29 cellular contexts compared by ENCODE assay signal in genomic region chr19:2699413-2700142, GRCh38. TPM values are rescaled to one million over a fixed set of nuclear protein-coding genes. Genes with fewer than 3 reads are reported as not detected.
A peak's percentile ranks its signal among the peaks of the same experiment; 100 is the strongest.
DNase-seq lines count a peak whose midpoint lies in the region; ATAC-seq, FAIRE-seq and TF ChIP-seq lines count a peak whose summit lies in the region.
"Had no signal": no experiment of that assay in that cellular context is flagged by ENCODE, and none has a peak within 500 bp of the region (broad histone marks: within the 10 kb centered on the region; RNA-seq: fewer than 3 reads in every experiment).

No MANE protein-coding gene starts in this region.

- H3K9me3 Mint-ChIP-seq in activated B cell treated with CpG ODN at 0.5 μM for 24 hours (no peaks in the 10 kb centered on the region), neural crest cell (no peaks in the 10 kb centered on the region), endothelial cell (ENCODE audit: unreplicated experiment) (no peaks in the 10 kb centered on the region)
- H3K9me3 Mint-ChIP-seq: activated T-cell treated with anti-CD3 and anti-CD28 coated beads, Interleukin-2, amount 50 U/mL, for 72 hours; nephron had no signal

- DNase-seq in GM18507 (ENCODE audit: extremely low spot score, insufficient read length, low read depth) (no peak), activated B cell treated with CpG ODN at 0.5 μM for 24 hours (no peak), neural crest cell (ENCODE audit: low read depth, low spot score) (no peak), NCI-H1436 (lab: John Stamatoyannopoulos, UW) (no peak), endothelial cell (ENCODE audit: low spot score) (no peak), sigmoid colon (no peak), MG63 (no peak)
- DNase-seq: 8988T; activated CD4-positive, alpha-beta T cell treated with anti-CD3 and anti-CD28 coated beads, Interleukin-2, amount 50 U/mL, for 4 hours; activated naive CD4-positive, alpha-beta T cell treated with Interleukin-2 at 50 U/mL for 16 hours; activated T-cell treated with anti-CD3 and anti-CD28 coated beads, Interleukin-2, amount 50 U/mL, for 72 hours; adrenal gland; body of pancreas; cerebellar nuclear complex; DMS153; midbrain; NCI-H1092; NCI-H1930; NCI-H526; RPMI8226; stimulated activated CD4-positive, alpha-beta T cell treated with anti-CD3 and anti-CD28 coated beads, Interleukin-2, amount 100 ng/mL, for 48 hours; T-helper 1 cell; upper lobe of right lung had no signal

- no peaks in the 10 kb centered on the region for H4K20me1 ChIP-seq in BLaER1

- H3K4me1 ChIP-seq in BLaER1 (peaks cover 78% of the 10 kb centered on the region), sigmoid colon (peaks cover 0 to 26% (median 16%) of the 10 kb centered on the region in 4 donors)
- H3K4me1 ChIP-seq: SJSA1 had no signal

- peak overlapping the region; percentile 98 for H3K4me2 ChIP-seq in BLaER1

- FAIRE-seq in GM18507 (lab: Jason Lieb, UNC) = peak; percentile 52
- FAIRE-seq: keratinocyte had no signal

- intact Hi-C loops in activated B cell treated with CpG ODN at 0.5 μM for 24 hours (cut with micrococcal nuclease) (no loop called here), sigmoid colon (cut with DNase I) (loop anchor here (10.0 kb wide), 1 partner anchor 245 kb away; the partner anchor contains the start of gene LMNB2)

- POLR2A ChIA-PET in activated B cell treated with CpG ODN at 0.5 μM for 24 hours (lab: Charles Lee) = interaction anchor here (0.5 to 7.9 kb wide), 13 partner anchors 12 to 1367 kb away, joined by 3 to 176 read pairs (median 4); partner anchors contain the start of genes GADD45B, REXO1 and SGTA

- H3K4me3 Mint-ChIP-seq in activated B cell treated with CpG ODN at 0.5 μM for 24 hours = peak overlapping the region; percentile 77
- peak overlapping the region; percentile 41 for H3K4me3 Mint-ChIP-seq in neural crest cell
- no peak overlapping the region for H3K4me3 Mint-ChIP-seq in endothelial cell (ENCODE audit: unreplicated experiment)

- no peak for ATAC-seq in activated B cell treated with CpG ODN at 0.5 μM for 24 hours (ENCODE audit: low read depth)
- ATAC-seq: activated T-cell treated with anti-CD3 and anti-CD28 coated beads, Interleukin-2, amount 50 U/mL, for 72 hours; body of pancreas; right cardiac atrium; upper lobe of right lung had no signal

- H3K4me1 Mint-ChIP-seq in activated B cell treated with CpG ODN at 0.5 μM for 24 hours (peaks cover 80% of the 10 kb centered on the region), neural crest cell (peaks cover 48% of the 10 kb centered on the region), endothelial cell (ENCODE audit: unreplicated experiment) (peaks cover 35% of the 10 kb centered on the region)
- H3K4me1 Mint-ChIP-seq: nephron had no signal

- no peaks in the 10 kb centered on the region for H3K36me3 ChIP-seq in BLaER1
- H3K36me3 ChIP-seq in sigmoid colon = no peaks in the 10 kb centered on the region
- no peaks in the 10 kb centered on the region for H3K36me3 ChIP-seq in MG63
- H3K36me3 ChIP-seq: adrenal gland, SJSA1, upper lobe of right lung had no signal

- WGBS in sigmoid colon, 2 donors = 71 to 74% methylated on average over 15 of the region's 15 CpGs

- H3K9me3 ChIP-seq in BLaER1 = no peaks in the 10 kb centered on the region
- no peaks in the 10 kb centered on the region for H3K9me3 ChIP-seq in sigmoid colon
- H3K9me3 ChIP-seq in MG63 = no peaks in the 10 kb centered on the region
- H3K9me3 ChIP-seq: adrenal gland, body of pancreas, SJSA1, upper lobe of right lung had no signal

- peak overlapping the region; percentile 81 for H3K9ac ChIP-seq in BLaER1
- H3K9ac ChIP-seq: parathyroid adenoma had no signal

- H3K27me3 Mint-ChIP-seq in activated B cell treated with CpG ODN at 0.5 μM for 24 hours = no peaks in the 10 kb centered on the region
- H3K27me3 Mint-ChIP-seq in neural crest cell (ENCODE audit: low read depth) = peaks cover 38% of the 10 kb centered on the region
- peaks cover 7% of the 10 kb centered on the region for H3K27me3 Mint-ChIP-seq in endothelial cell (ENCODE audit: unreplicated experiment)

- CTCF ChIA-PET in activated B cell treated with CpG ODN at 0.5 μM for 24 hours (lab: Charles Lee) = interaction anchor here (0.7 to 4.3 kb wide), 6 partner anchors 11 to 51 kb away, joined by 3 to 25 read pairs (median 3); no protein-coding TSS in a partner anchor

- H3K27ac ChIP-seq in BLaER1 (peak overlapping the region; percentile 99), sigmoid colon (no peak overlapping the region)
- H3K27ac ChIP-seq: adrenal gland, body of pancreas, parathyroid adenoma, SJSA1, upper lobe of right lung had no signal

- H3K27ac Mint-ChIP-seq in activated B cell treated with CpG ODN at 0.5 μM for 24 hours (peak overlapping the region; percentile 94), neural crest cell (ENCODE audit: unreplicated experiment) (no peak overlapping the region), endothelial cell (ENCODE audit: unreplicated experiment) (no peak overlapping the region)
- H3K27ac Mint-ChIP-seq: activated T-cell treated with anti-CD3 and anti-CD28 coated beads, Interleukin-2, amount 50 U/mL, for 72 hours; nephron had no signal

- H3K36me3 Mint-ChIP-seq in activated B cell treated with CpG ODN at 0.5 μM for 24 hours (ENCODE audit: low read depth) (peaks cover 21% of the 10 kb centered on the region), neural crest cell (ENCODE audit: low read depth) (no peaks in the 10 kb centered on the region), endothelial cell (ENCODE audit: low read depth, unreplicated experiment) (no peaks in the 10 kb centered on the region)

- TF ChIP-seq CTCF in activated B cell treated with CpG ODN at 0.5 μM for 24 hours (IDR thresholded peaks at IDR 0.05) = no peak
- no peak for TF ChIP-seq CTCF in neural crest cell (conservative IDR thresholded peaks at IDR 0.05)
- no peak for TF ChIP-seq CTCF in endothelial cell (IDR thresholded peaks at IDR 0.05; ENCODE audit: unreplicated experiment)
- no peak for TF ChIP-seq CTCF in sigmoid colon (IDR thresholded peaks at IDR 0.05)

- H3K4me3 ChIP-seq in BLaER1 = peak overlapping the region; percentile 78
- H3K4me3 ChIP-seq in sigmoid colon = no peak overlapping the region
- H3K4me3 ChIP-seq in MG63 = no peak overlapping the region
- H3K4me3 ChIP-seq: adrenal gland, body of pancreas, SJSA1, upper lobe of right lung had no signal

- H3K27me3 ChIP-seq in BLaER1 (no peaks in the 10 kb centered on the region), sigmoid colon (no peaks in the 10 kb centered on the region), MG63 (no peaks in the 10 kb centered on the region; the same call in none of the 2 replicates)
- H3K27me3 ChIP-seq: adrenal gland, body of pancreas had no signal

- TF ChIP-seq POLR2A in sigmoid colon (IDR thresholded peaks at IDR 0.05) = no peak

- TF ChIP-seq EP300 in sigmoid colon (IDR thresholded peaks at IDR 0.05) = no peak

RNA-seq across cellular contexts. Expression of gene GNG7, which starts 2.9 kb away (rescaled TPM):
- total RNA-seq in activated B cell treated with CpG ODN at 0.5 μM for 24 hours (34.8 and 35.4 TPM in 2 replicates), neural crest cell (13.9 and 15.1 TPM in 2 replicates), endothelial cell (ENCODE audit: unreplicated experiment) (7.7 TPM), sigmoid colon (1 to 10 TPM; 1.8 to 8.0 (median 3.0) TPM)
- 1 to 10 TPM; 1.2 to 6.8 (median 1.8) TPM for polyA plus RNA-seq in sigmoid colon
- total RNA-seq in MG63 (2014; rRNA removed; shearing (Covaris generic); ENCODE audit: low replicate concordance) = 0.20 TPM in 1 of 2 replicates, not detected in the other

RNA-seq across cellular contexts. Expression of gene DIRAS1, which starts 21.6 kb away (rescaled TPM):
- 6.4 and 7.7 TPM in 2 replicates for total RNA-seq in activated B cell treated with CpG ODN at 0.5 μM for 24 hours
- 19.9 and 24.4 TPM in 2 replicates for total RNA-seq in neural crest cell
- 0.82 TPM for total RNA-seq in endothelial cell (ENCODE audit: unreplicated experiment)
- 1 to 10 TPM in 2 of 4 donors, under 1 TPM in 2; 0.33 to 2.2 (median 1.2) TPM for total RNA-seq in sigmoid colon
- polyA plus RNA-seq in sigmoid colon = 1 to 10 TPM in 2 of 3 donors, under 1 TPM in 1; 0.60 to 1.6 (median 1.6) TPM
- 8.9 and 11.6 TPM in 2 replicates for total RNA-seq in MG63 (2014; rRNA removed; shearing (Covaris generic); ENCODE audit: low replicate concordance)
- total RNA-seq: SJSA1 had no signal

RNA-seq across cellular contexts. Expression of gene SLC39A3, which starts 40.2 kb away (rescaled TPM):
- total RNA-seq in activated B cell treated with CpG ODN at 0.5 μM for 24 hours (33.8 and 34.3 TPM in 2 replicates), neural crest cell (43.0 and 43.1 TPM in 2 replicates), endothelial cell (ENCODE audit: unreplicated experiment) (28.7 TPM), sigmoid colon (10 to 100 TPM; 15.5 to 21.7 (median 17.5) TPM)
- polyA plus RNA-seq in sigmoid colon = 10 to 100 TPM in 1 of 3 donors, 1 to 10 TPM in 2; 7.2 to 35.4 (median 7.4) TPM
- 36.4 and 42.7 TPM in 2 replicates for total RNA-seq in MG63 (2014; rRNA removed; shearing (Covaris generic); ENCODE audit: low replicate concordance)
